In genomic region chr16:401468-402348, GRCh38 we compare ENCODE assay signal across 8 cellular contexts. TPM values are rescaled to one million over a fixed set of nuclear protein-coding genes. Genes with fewer than 3 reads are reported as not detected.
A peak's percentile ranks its signal among the peaks of the same experiment; 100 is the strongest.
DNase-seq lines count a peak whose midpoint lies in the region; ATAC-seq and TF ChIP-seq lines count a peak whose summit lies in the region.

Gene DECR2 (plus strand): TSS chr16:401885. CDS start chr16:401964, 79 bp downstream.

- H3K27ac ChIP-seq in HUES6 (ENCODE audit: low read depth, low read length) (peak within 1 kb of the TSS; percentile 75; the same call in 1 of the 2 replicates), PC-3 (ENCODE audit: low read length) (peak within 1 kb of the TSS; percentile 61), esophagus muscularis mucosa (replicated peaks in 1 of 4) (peak within 1 kb of the TSS; percentile 85 to 91 (median 90))

- H2AFZ ChIP-seq in PC-3 (ENCODE audit: low read length) = peak within 1 kb of the TSS; percentile 71

- H3K36me3 ChIP-seq in HUES6 (ENCODE audit: control insufficient read depth, insufficient read depth, low read length) (peaks cover 18% of the 10 kb centered on the region), PC-3 (ENCODE audit: low read depth, low read length) (no peaks in the 10 kb centered on the region), esophagus muscularis mucosa (peaks cover 0 to 15% (median 8%) of the 10 kb centered on the region in 4 donors)

- H3K9me3 ChIP-seq in HUES6 (ENCODE audit: control insufficient read depth, insufficient read depth, low read depth, low read length) = no peaks in the 10 kb centered on the region
- no peaks in the 10 kb centered on the region for H3K9me3 ChIP-seq in PC-3 (ENCODE audit: low read length)
- no peaks in the 10 kb centered on the region for H3K9me3 ChIP-seq in esophagus muscularis mucosa

- TF ChIP-seq CTCF in PC-3 (conservative IDR thresholded peaks at IDR 0.05; ENCODE audit: low read depth, low read length) (peak; percentile 44; the same call in 1 of the 2 replicates), esophagus muscularis mucosa (IDR thresholded peaks at IDR 0.05) (peak; percentile 55 to 62 (median 61))

- TF ChIP-seq EP300 in esophagus muscularis mucosa (IDR thresholded peaks at IDR 0.05) = no peak

- intact Hi-C loops in PC-3 (cut with micrococcal nuclease) (loop anchor here (2.0 kb wide), 1 partner anchor 23 kb away; the partner anchor contains the start of gene RAB11FIP3), esophagus muscularis mucosa (cut with DNase I) (loop anchor here (5.0 kb wide), 1 partner anchor 236 kb away; the partner anchor contains the start of gene METTL26)

- H3K4me2 ChIP-seq in PC-3 (ENCODE audit: low read length) = peak within 1 kb of the TSS; percentile 93

- TF ChIP-seq POLR2A in esophagus muscularis mucosa (IDR thresholded peaks at IDR 0.05; ENCODE audit: low read depth) = peak; percentile 72

- no peaks in the 10 kb centered on the region for H3K9me2 ChIP-seq in PC-3 (replicated peaks; ENCODE audit: low read length)

- BruUV-seq in PC-3 (replicated peaks; lab: Mats Ljungman, UMichigan) = no TSS peak

- DNase-seq in COR-L47 (lab: John Stamatoyannopoulos, UW) = peak; percentile 87
- peak; percentile 80 for DNase-seq in PC-3
- DNase-seq in activated T-cell treated with anti-CD3 and anti-CD28 coated beads, Interleukin-2, amount 50 U/mL, for 48 hours = peak; percentile 99
- DNase-seq in esophagus muscularis mucosa (ENCODE audit: extremely low spot score) = peak; percentile 99
- DNase-seq in myocyte (ENCODE audit: low read depth) = peak; percentile 91
- DNase-seq in stimulated activated CD8-positive, alpha-beta memory T cell treated with anti-CD3 and anti-CD28 coated beads, Interleukin-7, amount 100 ng/mL, for 4 hours (ENCODE audit: low read depth in 2 of 2) = peak; percentile 95 to 98

- H3K9ac ChIP-seq in HUES6 (ENCODE audit: low read length) (peak within 1 kb of the TSS; percentile 84), PC-3 (ENCODE audit: low read length) (peak within 1 kb of the TSS; percentile 81)

- H3K4me3 ChIP-seq in HUES6 (ENCODE audit: low read depth, low read length) = peak within 1 kb of the TSS; percentile 81
- peak within 1 kb of the TSS; percentile 74 for H3K4me3 ChIP-seq in PC-3 (ENCODE audit: low read length)
- peak within 1 kb of the TSS; percentile 64 to 95 (median 85) for H3K4me3 ChIP-seq in esophagus muscularis mucosa

- H4K20me1 ChIP-seq in PC-3 (ENCODE audit: low read length) = no peaks in the 10 kb centered on the region

- H3K4me1 ChIP-seq in HUES6 (ENCODE audit: control insufficient read depth, insufficient read depth, low read length) = peaks cover 17% of the 10 kb centered on the region; the same call in 1 of the 2 replicates
- peaks cover 6% of the 10 kb centered on the region for H3K4me1 ChIP-seq in PC-3 (ENCODE audit: insufficient read depth, low read length)
- peaks cover 17 to 50% (median 41%) of the 10 kb centered on the region in 4 donors for H3K4me1 ChIP-seq in esophagus muscularis mucosa

- no peaks in the 10 kb centered on the region for H3K27me3 ChIP-seq in HUES6 (ENCODE audit: control insufficient read depth, insufficient read depth, low read length)
- no peaks in the 10 kb centered on the region for H3K27me3 ChIP-seq in PC-3 (ENCODE audit: low read length)
- H3K27me3 ChIP-seq in esophagus muscularis mucosa = no peaks in the 10 kb centered on the region

- H3F3A ChIP-seq in PC-3 (ENCODE audit: low read length, unreplicated experiment) = no peaks in the 10 kb centered on the region

- WGBS in esophagus muscularis mucosa = under 1% methylated on average over 62 of the region's 91 CpGs

- peaks cover 14% of the 10 kb centered on the region for H3K79me2 ChIP-seq in PC-3 (ENCODE audit: low read length)

- CTCF ChIA-PET in PC-3 (lab: Charles Lee) = no interaction called here

- ATAC-seq in GM19467 (IDR thresholded peaks at IDR 0.05; ENCODE audit: unreplicated experiment) (peak; percentile 55), PC-3 (peak; percentile 70)

- POLR2A ChIA-PET in PC-3 (lab: Charles Lee; ENCODE audit: unreplicated experiment) = interaction anchor here (0.7 kb wide), 1 partner anchor 27 kb away, joined by 7 read pairs; no protein-coding TSS in a partner anchor

RNA-seq across cellular contexts. Expression of gene DECR2, which starts in this region (rescaled TPM):
- total RNA-seq in PC-3 (2014; rRNA removed) = 19.8 and 22.3 TPM in 2 replicates
- 10 to 100 TPM; 11.8 to 18.3 (median 17.4) TPM for total RNA-seq in esophagus muscularis mucosa
- 27.1 and 28.6 TPM in 2 replicates for total RNA-seq in myocyte
- 20.8 TPM for polyA plus RNA-seq in myocyte (2012)

Comparison
In these comparisons a context has a peak if more than half of its experiments do, and no peak if none do; other contexts are left out.
1. Peak in every context shown above with its lines: DNase-seq, ATAC-seq, H3K4me3 ChIP-seq and H3K27ac ChIP-seq.